ENCODE assay signal across 1 cellular context in the genomic region with DNA sequence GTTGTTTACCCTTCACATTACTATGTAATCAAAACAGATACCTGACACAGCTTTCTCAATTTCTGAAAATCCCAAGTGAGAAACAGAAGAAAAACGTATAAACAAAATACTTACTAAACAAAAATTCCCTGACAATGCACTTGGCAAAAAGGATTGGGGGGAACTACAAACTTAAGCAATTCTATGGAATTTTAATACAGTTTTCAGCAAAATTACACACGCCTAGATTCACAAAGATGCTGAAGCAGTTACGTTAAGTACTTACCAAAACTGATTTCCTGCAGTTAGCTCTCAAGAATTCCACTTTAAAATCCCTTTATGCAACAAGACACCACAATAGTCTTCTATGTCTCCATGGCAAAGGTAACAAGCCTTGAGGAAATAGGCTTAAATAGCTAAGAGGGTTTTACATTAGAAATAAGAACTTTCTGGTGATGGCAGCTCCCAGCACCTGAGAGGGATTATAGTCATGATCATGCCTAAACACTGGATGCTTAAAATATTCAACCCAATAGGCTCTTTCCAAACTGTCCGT.
TF ChIP-seq lines count a peak whose summit lies in the region.

No MANE protein-coding gene starts in this region.

TF ChIP-seq in HCT116, 20 proteins besides CTCF, POLR2A, EP300 and RAD21:
- TF ChIP-seq POLR2AphosphoS5 (IDR thresholded peaks at IDR 0.05; ENCODE audit: low read depth, low read length) (peak; percentile 9; the same call in 1 of the 2 replicates), ELF1 (IDR thresholded peaks at IDR 0.05; ENCODE audit: borderline replicate concordance, low read depth) (no peak)
